Comparison of ENCODE assay signal across 9 cellular contexts in the genomic region with DNA sequence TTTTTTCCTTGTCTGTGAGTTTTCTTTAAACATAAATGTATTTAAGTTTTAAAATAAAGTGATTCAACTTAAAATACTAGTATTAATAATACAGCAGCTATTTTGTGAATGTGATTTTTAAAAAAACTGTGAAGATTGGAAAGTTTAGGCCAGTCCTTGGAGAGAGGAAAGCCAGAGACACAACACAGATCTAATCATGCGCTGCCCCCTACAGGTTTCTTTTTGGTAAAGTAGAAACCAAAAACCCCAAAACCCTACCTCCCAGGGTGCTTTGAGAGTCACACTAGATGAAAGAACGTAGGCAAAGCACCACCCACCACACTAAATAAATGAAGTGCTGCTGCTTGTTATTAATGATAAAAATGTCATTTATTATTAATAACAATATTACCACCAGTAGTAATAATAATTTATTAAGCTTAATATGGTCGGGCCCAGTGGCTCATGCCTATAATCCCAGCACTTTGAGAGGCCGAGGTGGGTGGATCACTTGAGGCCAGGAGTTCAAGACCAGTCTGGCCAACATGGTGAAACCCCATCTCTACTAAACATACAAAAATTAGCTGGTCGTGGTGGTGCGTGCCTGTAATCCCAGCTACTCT. TPM values are rescaled to one million over a fixed set of nuclear protein-coding genes. Genes with fewer than 3 reads are reported as not detected.
DNase-seq lines count a peak whose midpoint lies in the region; ATAC-seq and TF ChIP-seq lines count a peak whose summit lies in the region.
"Had no signal": no experiment of that assay in that cellular context is flagged by ENCODE, and none has a peak within 500 bp of the region (broad histone marks: within the 10 kb centered on the region; RNA-seq: fewer than 3 reads in every experiment).

No MANE protein-coding gene starts in this region.

- TF ChIP-seq CTCF in brain microvascular endothelial cell (IDR thresholded peaks at IDR 0.05; ENCODE audit: low read depth, low read length, missing control alignments) (peak; percentile 68), kidney epithelial cell (IDR thresholded peaks at IDR 0.05; ENCODE audit: insufficient read depth, low read length, poor library complexity, severe bottlenecking) (peak; percentile 54)

- H3K36me3 ChIP-seq in brain microvascular endothelial cell (replicated peaks) (no peaks in the 10 kb centered on the region), kidney epithelial cell (ENCODE audit: control insufficient read depth, insufficient read depth, low read length) (no peaks in the 10 kb centered on the region)

- H3K27me3 ChIP-seq in brain microvascular endothelial cell (replicated peaks) (no peaks in the 10 kb centered on the region), kidney epithelial cell (ENCODE audit: control insufficient read depth, insufficient read depth, low read length) (no peaks in the 10 kb centered on the region)
- H3K27me3 ChIP-seq: BLaER1 treated with 17β-estradiol and CSF1 and Interleukin-3, amounts not matched to agents 10 nM and 100 nM had no signal

- no peak for ATAC-seq in GM21381 (IDR thresholded peaks at IDR 0.05; ENCODE audit: unreplicated experiment)

- DNase-seq in NCI-H1417 (lab: John Stamatoyannopoulos, UW) (peak; percentile 18 to 71 (median 46)), NCI-H1417 treated with DMSO at 0.1 percent for 48 hours (lab: John Stamatoyannopoulos, UW) (no peak), MV-4-11 (lab: John Stamatoyannopoulos, UW) (peak; percentile 62), SW 1271 (lab: John Stamatoyannopoulos, UW) (peak; percentile 26 to 46), brain microvascular endothelial cell (peak; percentile 60), kidney epithelial cell (ENCODE audit: low read depth) (no peak)
- DNase-seq in stimulated activated CD4-positive, alpha-beta T cell treated with anti-CD3 and anti-CD28 coated beads, Interleukin-4, amount 100 ng/mL, for 4 hours, result peak; percentile 25 to 33

- no peak overlapping the region for H3K4me3 ChIP-seq in brain microvascular endothelial cell (ENCODE audit: low read depth, low read length)
- no peak overlapping the region for H3K4me3 ChIP-seq in kidney epithelial cell (ENCODE audit: low read depth, low read length)
- H3K4me3 ChIP-seq: BLaER1 treated with 17β-estradiol and CSF1 and Interleukin-3, amounts not matched to agents 10 nM and 100 nM had no signal

- H3K27ac ChIP-seq in brain microvascular endothelial cell, result no peak overlapping the region

- in situ Hi-C loops in brain microvascular endothelial cell (cut with HindIII; ENCODE audit: low pct_ligation_motif_present, low sequenced_read_pairs), result no loop called here

RNA-seq across cellular contexts. Expression of a gene that starts 33.7 kb away (rescaled TPM):
- 9.4 and 9.9 TPM in 2 replicates for total RNA-seq in kidney epithelial cell

Comparison
In these comparisons a context has a peak if more than half of its experiments do, and no peak if none do; other contexts are left out.
1. DNase-seq: peak in NCI-H1417 (3 of 3), MV-4-11 (single experiment), SW 1271 (2 of 2), brain microvascular endothelial cell (single experiment) and stimulated activated CD4-positive, alpha-beta T cell treated with anti-CD3 and anti-CD28 coated beads, Interleukin-4, amount 100 ng/mL, for 4 hours (2 of 2); none in NCI-H1417 treated with DMSO at 0.1 percent for 48 hours (single experiment) and kidney epithelial cell (single experiment).